ENCODE assay signal across 8 cellular contexts in the genomic region with DNA sequence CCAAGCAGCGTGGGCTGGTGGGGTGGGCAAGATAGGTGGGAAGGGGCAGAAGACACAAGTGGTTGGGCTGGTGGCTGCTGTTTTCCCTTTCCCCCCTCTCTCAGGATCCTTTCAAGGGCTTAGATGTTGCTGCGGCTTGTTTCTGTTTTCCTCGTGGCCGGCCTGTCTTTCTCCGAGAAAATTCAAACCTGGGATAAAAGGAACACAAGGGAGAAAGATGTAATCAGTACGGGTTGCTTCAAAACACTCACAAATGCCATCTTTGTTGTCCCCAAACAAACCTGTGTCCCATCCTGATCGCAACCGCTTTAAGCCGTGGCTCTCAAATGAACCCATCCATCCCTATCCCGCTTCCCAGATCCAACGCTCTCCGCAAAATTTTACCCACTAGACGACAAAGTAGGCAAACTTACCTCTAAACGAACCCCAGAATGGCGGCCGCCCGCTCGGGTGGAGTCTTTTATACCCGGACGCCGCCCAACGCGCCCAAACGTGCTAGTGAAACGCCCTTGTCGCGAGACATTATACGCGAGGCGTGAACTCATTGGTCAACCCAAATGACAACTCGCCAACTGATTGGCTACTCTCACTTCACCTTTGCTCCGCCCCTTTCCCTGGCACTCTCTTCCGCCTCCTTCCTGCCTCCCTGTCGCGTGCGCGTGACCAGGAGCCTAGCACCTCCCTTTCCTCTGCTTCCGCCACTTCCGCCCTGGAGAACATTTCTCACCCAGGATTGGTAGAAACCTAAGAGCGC. TPM values are rescaled to one million over a fixed set of nuclear protein-coding genes. Genes with fewer than 3 reads are reported as not detected.
DNase-seq lines count a peak whose midpoint lies in the region; ATAC-seq and TF ChIP-seq lines count a peak whose summit lies in the region.

PPP1R10 (minus strand) TSS at position 433 of the 754 bp plus-strand sequence. CDS start 7,299 bp downstream, outside the sequence.

- H3K27ac Mint-ChIP-seq in activated naive CD4-positive, alpha-beta T cell treated with anti-CD3 and anti-CD28 coated beads, Interleukin-2, amount 50 U/mL, for 24 hours: peak within 1 kb of the TSS; percentile 99

- H3K36me3 Mint-ChIP-seq in activated naive CD4-positive, alpha-beta T cell treated with anti-CD3 and anti-CD28 coated beads, Interleukin-2, amount 50 U/mL, for 24 hours: peaks cover 39% of the 10 kb centered on the region

- H3K27ac ChIP-seq in suprapubic skin: peak within 1 kb of the TSS; percentile 98

- DNase-seq in GM06990 (ENCODE audit: extremely low read depth, insufficient read length): peak; percentile 96
- DNase-seq in NCI-H1092 (lab: John Stamatoyannopoulos, UW): peak; percentile 98
- peak; percentile 94 for DNase-seq in germinal center (ENCODE audit: low spot score)
- peak; percentile 93 to 100 (median 98) for DNase-seq in nucleus accumbens (lab: John Stamatoyannopoulos, UW)
- DNase-seq in suprapubic skin (ENCODE audit: low spot score in 2 of 2): peak; percentile 99

- H3K9me3 ChIP-seq in suprapubic skin: no peaks in the 10 kb centered on the region

- no peak for TF ChIP-seq CTCF in GM06990 (IDR thresholded peaks at IDR 0.05; ENCODE audit: insufficient read depth, low read length, poor library complexity, severe bottlenecking)
- no peak for TF ChIP-seq CTCF in suprapubic skin (IDR thresholded peaks at IDR 0.05)

- under 1% methylated on average over 40 of the region's 40 CpGs for WGBS in suprapubic skin

- peak; percentile 77 for ATAC-seq in HG02588 (IDR thresholded peaks at IDR 0.05; ENCODE audit: unreplicated experiment)
- ATAC-seq in SK-N-SH treated with all-trans-retinoic acid at 6 μM for 48 hours: peak; percentile 73

- peaks cover 40% of the 10 kb centered on the region for H3K4me1 Mint-ChIP-seq in activated naive CD4-positive, alpha-beta T cell treated with anti-CD3 and anti-CD28 coated beads, Interleukin-2, amount 50 U/mL, for 24 hours

- no peaks in the 10 kb centered on the region for H3K27me3 Mint-ChIP-seq in activated naive CD4-positive, alpha-beta T cell treated with anti-CD3 and anti-CD28 coated beads, Interleukin-2, amount 50 U/mL, for 24 hours

- H3K4me1 ChIP-seq in suprapubic skin: peaks cover 43% of the 10 kb centered on the region

- TF ChIP-seq POLR2A in suprapubic skin (IDR thresholded peaks at IDR 0.05): peak; percentile 99 to 100

- H3K4me3 ChIP-seq in GM06990 (replicated peaks; ENCODE audit: low read depth, low read length) (peak within 1 kb of the TSS; percentile 97), suprapubic skin (peak within 1 kb of the TSS; percentile 90)

- H3K36me3 ChIP-seq in GM06990 (ENCODE audit: control insufficient read depth, insufficient read depth, low read length): peaks cover 10% of the 10 kb centered on the region
- H3K36me3 ChIP-seq in suprapubic skin: peaks cover 36% of the 10 kb centered on the region

- H3K4me3 Mint-ChIP-seq in activated naive CD4-positive, alpha-beta T cell treated with anti-CD3 and anti-CD28 coated beads, Interleukin-2, amount 50 U/mL, for 24 hours: peak within 1 kb of the TSS; percentile 94

- H3K27me3 ChIP-seq in GM06990 (replicated peaks; ENCODE audit: control insufficient read depth, insufficient read depth, low read length) (no peaks in the 10 kb centered on the region), suprapubic skin (no peaks in the 10 kb centered on the region)

- no peak for TF ChIP-seq EP300 in suprapubic skin (IDR thresholded peaks at IDR 0.05)

- H3K9me3 Mint-ChIP-seq in activated naive CD4-positive, alpha-beta T cell treated with anti-CD3 and anti-CD28 coated beads, Interleukin-2, amount 50 U/mL, for 24 hours: no peaks in the 10 kb centered on the region

TF ChIP-seq in SK-N-SH treated with all-trans-retinoic acid at 6 μM for 48 hours, 23 proteins besides CTCF, POLR2A, EP300 and RAD21 (continues in another document):
- TF ChIP-seq SNAI2 (CRISPR knock-in tag; IDR thresholded peaks at IDR 0.05) (no peak), TSHZ2 (CRISPR knock-in tag; IDR thresholded peaks at IDR 0.05) (no peak), ISL1 (CRISPR knock-in tag; IDR thresholded peaks at IDR 0.05) (no peak), ZNF8 (CRISPR knock-in tag; IDR thresholded peaks at IDR 0.05) (no peak), ZFP30 (CRISPR knock-in tag; IDR thresholded peaks at IDR 0.05) (0 out of 2 replicates have a peak, but pooled peaks have one; percentile 54), TOX (CRISPR knock-in tag; IDR thresholded peaks at IDR 0.05; ENCODE audit: borderline replicate concordance) (peak; percentile 94), CSDC2 (CRISPR knock-in tag; IDR thresholded peaks at IDR 0.05) (0 out of 2 replicates have a peak, but pooled peaks have one; percentile 88), ZNF70 (CRISPR knock-in tag; IDR thresholded peaks at IDR 0.05) (no peak), PPARA (CRISPR knock-in tag; IDR thresholded peaks at IDR 0.05; ENCODE audit: borderline replicate concordance) (0 out of 2 replicates have a peak, but pooled peaks have one; percentile 50), ESRRG (CRISPR knock-in tag; IDR thresholded peaks at IDR 0.05) (peak; percentile 97), GLIS3 (CRISPR knock-in tag; IDR thresholded peaks at IDR 0.05) (peak; percentile 95; the same call in 1 of the 2 replicates), BACH2 (CRISPR knock-in tag; IDR thresholded peaks at IDR 0.05; ENCODE audit: borderline replicate concordance) (no peak), RARB (CRISPR knock-in tag; IDR thresholded peaks at IDR 0.05) (peak; percentile 98), OSR1 (CRISPR knock-in tag; IDR thresholded peaks at IDR 0.05) (no peak), ZFP3 (CRISPR knock-in tag; IDR thresholded peaks at IDR 0.05) (no peak; the same call in 1 of the 2 replicates)
- TF ChIP-seq, protein P1, sequence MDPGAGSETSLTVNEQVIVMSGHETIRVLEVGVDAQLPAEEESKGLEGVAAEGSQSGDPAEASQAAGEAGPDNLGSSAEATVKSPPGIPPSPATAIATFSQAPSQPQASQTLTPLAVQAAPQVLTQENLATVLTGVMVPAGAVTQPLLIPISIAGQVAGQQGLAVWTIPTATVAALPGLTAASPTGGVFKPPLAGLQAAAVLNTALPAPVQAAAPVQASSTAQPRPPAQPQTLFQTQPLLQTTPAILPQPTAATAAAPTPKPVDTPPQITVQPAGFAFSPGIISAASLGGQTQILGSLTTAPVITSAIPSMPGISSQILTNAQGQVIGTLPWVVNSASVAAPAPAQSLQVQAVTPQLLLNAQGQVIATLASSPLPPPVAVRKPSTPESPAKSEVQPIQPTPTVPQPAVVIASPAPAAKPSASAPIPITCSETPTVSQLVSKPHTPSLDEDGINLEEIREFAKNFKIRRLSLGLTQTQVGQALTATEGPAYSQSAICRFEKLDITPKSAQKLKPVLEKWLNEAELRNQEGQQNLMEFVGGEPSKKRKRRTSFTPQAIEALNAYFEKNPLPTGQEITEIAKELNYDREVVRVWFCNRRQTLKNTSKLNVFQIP (CRISPR knock-in tag; IDR thresholded peaks at IDR 0.05; ENCODE audit: borderline replicate concordance, low read depth): no peak
- TF ChIP-seq, protein P2, sequence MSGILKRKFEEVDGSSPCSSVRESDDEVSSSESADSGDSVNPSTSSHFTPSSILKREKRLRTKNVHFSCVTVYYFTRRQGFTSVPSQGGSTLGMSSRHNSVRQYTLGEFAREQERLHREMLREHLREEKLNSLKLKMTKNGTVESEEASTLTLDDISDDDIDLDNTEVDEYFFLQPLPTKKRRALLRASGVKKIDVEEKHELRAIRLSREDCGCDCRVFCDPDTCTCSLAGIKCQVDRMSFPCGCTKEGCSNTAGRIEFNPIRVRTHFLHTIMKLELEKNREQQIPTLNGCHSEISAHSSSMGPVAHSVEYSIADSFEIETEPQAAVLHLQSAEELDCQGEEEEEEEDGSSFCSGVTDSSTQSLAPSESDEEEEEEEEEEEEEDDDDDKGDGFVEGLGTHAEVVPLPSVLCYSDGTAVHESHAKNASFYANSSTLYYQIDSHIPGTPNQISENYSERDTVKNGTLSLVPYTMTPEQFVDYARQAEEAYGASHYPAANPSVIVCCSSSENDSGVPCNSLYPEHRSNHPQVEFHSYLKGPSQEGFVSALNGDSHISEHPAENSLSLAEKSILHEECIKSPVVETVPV (CRISPR knock-in tag; IDR thresholded peaks at IDR 0.05): peak; percentile 93

RNA-seq across cellular contexts. Expression of gene PPP1R10, which starts in this region (rescaled TPM):
- 10 to 100 TPM; 27.2 to 68.2 (median 46.7) TPM for total RNA-seq in suprapubic skin

Comparison
In these comparisons a context has a peak if more than half of its experiments do, and no peak if none do; other contexts are left out.
1. Peak in every context shown above with its lines: DNase-seq, ATAC-seq, H3K4me3 ChIP-seq and H3K27ac ChIP-seq.